15 cellular contexts compared by ENCODE assay signal in genomic region chr14:45065951-45066350, GRCh38. TPM values are rescaled to one million over a fixed set of nuclear protein-coding genes. Genes with fewer than 3 reads are reported as not detected.
DNase-seq lines count a peak whose midpoint lies in the region; ATAC-seq and TF ChIP-seq lines count a peak whose summit lies in the region.
"Had no signal": no experiment of that assay in that cellular context is flagged by ENCODE, and none has a peak within 500 bp of the region (broad histone marks: within the 10 kb centered on the region; RNA-seq: fewer than 3 reads in every experiment).

No MANE protein-coding gene starts in this region.

- H3K4me3 ChIP-seq in left ventricle myocardium inferior, result peak overlapping the region; percentile 33

- H3K27me3 ChIP-seq in left ventricle myocardium inferior (ENCODE audit: low read depth), result no peaks in the 10 kb centered on the region

- BruUV-seq in MCF 10A (replicated peaks; lab: Mats Ljungman, UMichigan), result no TSS peak

- H3K9me3 ChIP-seq in left ventricle myocardium inferior (replicated peaks), result no peaks in the 10 kb centered on the region
- H3K9me3 ChIP-seq: Caco-2 had no signal

- H3K27me3 Mint-ChIP-seq in nephron (ENCODE audit: low read depth), result no peaks in the 10 kb centered on the region
- H3K27me3 Mint-ChIP-seq in MCF 10A (ENCODE audit: insufficient read depth, unreplicated experiment), result no peaks in the 10 kb centered on the region

- H3K4me1 Mint-ChIP-seq in nephron (peaks cover 20% of the 10 kb centered on the region), MCF 10A (ENCODE audit: insufficient read depth, unreplicated experiment) (no peaks in the 10 kb centered on the region)

- H3K9me3 Mint-ChIP-seq in nephron (peaks cover 2% of the 10 kb centered on the region), MCF 10A (ENCODE audit: unreplicated experiment) (no peaks in the 10 kb centered on the region)

- intact Hi-C loops in left ventricle myocardium inferior (cut with micrococcal nuclease) (no loop called here), MCF 10A (cut with micrococcal nuclease) (no loop called here)

- POLR2A ChIA-PET in MCF 10A (lab: Yijun Ruan, JAX), result interaction anchor here (1.0 kb wide), 1 partner anchor 18 kb away, joined by 3 read pairs; the partner anchor contains the start of gene PRPF39

- DNase-seq in NCI-H82 treated with DMSO at 0.1 percent for 48 hours (lab: John Stamatoyannopoulos, UW; ENCODE audit: unreplicated experiment) (peak; percentile 5), left ventricle myocardium inferior (no peak), germinal center (ENCODE audit: low spot score) (no peak), COR-L47 (lab: John Stamatoyannopoulos, UW) (no peak), MCF 10A (ENCODE audit: unreplicated experiment) (no peak)
- DNase-seq: Caco-2, KBM-7, NCI-H1048, NCI-H146, NCI-H2081, NCI-H510A, NCI-H774 had no signal

- TF ChIP-seq CTCF in left ventricle myocardium inferior (IDR thresholded peaks at IDR 0.05; ENCODE audit: borderline replicate concordance), result no peak
- TF ChIP-seq CTCF in nephron (IDR thresholded peaks at IDR 0.05; ENCODE audit: unreplicated experiment in 3 of 3), result no peak
- no peak for TF ChIP-seq CTCF in MCF 10A (IDR thresholded peaks at IDR 0.05; ENCODE audit: unreplicated experiment)

- ATAC-seq in GM21723 (IDR thresholded peaks at IDR 0.05; ENCODE audit: unreplicated experiment), result no peak
- ATAC-seq: HCT116 had no signal

- H3K27ac Mint-ChIP-seq in nephron (peak overlapping the region; percentile 70 to 93 (median 85)), MCF 10A (ENCODE audit: low read depth, unreplicated experiment) (no peak overlapping the region)

- peak overlapping the region; percentile 74 for H3K27ac ChIP-seq in left ventricle myocardium inferior (replicated peaks)

- H3K4me3 Mint-ChIP-seq in nephron, result peak overlapping the region in 1 of 3 experiments; percentile 46
- no peak overlapping the region for H3K4me3 Mint-ChIP-seq in MCF 10A (ENCODE audit: unreplicated experiment)

- CTCF ChIA-PET in MCF 10A (lab: Yijun Ruan, JAX), result interaction anchor here (1.1 kb wide), 1 partner anchor 152 kb away, joined by 4 read pairs; no protein-coding TSS in a partner anchor

- H3K36me3 Mint-ChIP-seq in nephron (ENCODE audit: low read depth) (peaks cover 55% of the 10 kb centered on the region), MCF 10A (ENCODE audit: insufficient read depth, unreplicated experiment) (peaks cover 11% of the 10 kb centered on the region)

- H3K36me3 ChIP-seq in left ventricle myocardium inferior, result peaks cover 21% of the 10 kb centered on the region

- peaks cover 23% of the 10 kb centered on the region for H3K4me1 ChIP-seq in left ventricle myocardium inferior
- H3K4me1 ChIP-seq: Caco-2 had no signal

RNA-seq across cellular contexts. Expression of gene PRPF39, which starts 18.0 kb away (rescaled TPM):
- 11.1 TPM for total RNA-seq in left ventricle myocardium inferior
- total RNA-seq in MCF 10A (2022), result 36.7 and 41.4 TPM in 2 replicates
